Comparison of ENCODE assay signal across 22 cellular contexts in the genomic region with DNA sequence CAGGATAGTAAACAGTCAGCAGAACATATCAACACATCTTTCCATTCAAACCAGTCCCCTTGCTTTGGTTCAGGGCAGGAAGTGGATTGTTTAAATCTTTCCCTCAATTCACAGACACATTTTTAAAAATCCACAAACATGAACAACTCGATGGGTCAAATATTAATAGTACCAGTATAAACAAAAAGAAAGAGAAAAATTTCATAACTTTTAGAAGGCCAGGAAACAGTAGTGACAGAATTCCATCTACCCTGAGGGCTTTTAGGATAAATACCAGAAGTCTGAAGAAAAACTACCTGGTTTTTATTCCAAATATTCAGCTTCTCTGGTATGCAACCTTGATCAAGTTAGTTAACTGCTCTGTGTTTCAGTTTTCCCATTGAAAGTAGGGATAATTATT.
"Had no signal": no experiment of that assay in that cellular context is flagged by ENCODE, and none has a peak within 500 bp of the region (broad histone marks: within the 10 kb centered on the region; RNA-seq: fewer than 3 reads in every experiment).

No MANE protein-coding gene starts in this region.

- H3K4me1 ChIP-seq: gastrocnemius medialis, left ventricle myocardium inferior, spleen, upper lobe of right lung had no signal

- H3K9me3 ChIP-seq: gastrocnemius medialis, left ventricle myocardium inferior, spleen, thoracic aorta, upper lobe of right lung had no signal

- H3K27ac ChIP-seq: gastrocnemius medialis, left ventricle myocardium inferior, spleen, thoracic aorta, upper lobe of right lung had no signal

- DNase-seq: activated CD4-positive, alpha-beta memory T cell treated with anti-CD3 and anti-CD28 coated beads for 36 hours; activated CD4-positive, alpha-beta T cell treated with anti-CD3 and anti-CD28 coated beads for 4 hours; activated CD4-positive, CD25-positive, alpha-beta regulatory T cell; activated effector memory CD4-positive, alpha-beta T cell treated with anti-CD3 and anti-CD28 coated beads, Interleukin-2, amount 50 U/mL, for 16 hours; activated naive CD4-positive, alpha-beta T cell treated with anti-CD3 and anti-CD28 coated beads, Interleukin-2, amount 10 ng/mL, durations not matched to agents 7 days and 5 days; activated naive CD8-positive, alpha-beta T cell treated with anti-CD3 and anti-CD28 coated beads, Interleukin-2, amount 50 U/mL, for 24 hours; activated T-cell treated with anti-CD3 and anti-CD28 coated beads, Interleukin-2, amount 50 U/mL, for 48 hours; anterior cingulate cortex; dermis blood vessel endothelial cell; effector CD8-positive, alpha-beta T cell; gastrocnemius medialis; hippocampal formation; left ventricle myocardium inferior; naive B cell; retina; spleen; stimulated activated CD4-positive, alpha-beta T cell treated with anti-CD3 and anti-CD28 coated beads, Interleukin-4, amount 100 ng/mL, for 1 hour; stimulated activated naive CD4-positive, alpha-beta T cell treated with Interleukin-2 at 50 U/mL for 16 hours; SW 1271; T-helper 17 cell; upper lobe of right lung had no signal

- H3K4me3 ChIP-seq: gastrocnemius medialis, left ventricle myocardium inferior, spleen, thoracic aorta, upper lobe of right lung had no signal

- H3K36me3 ChIP-seq: gastrocnemius medialis, left ventricle myocardium inferior, spleen, thoracic aorta, upper lobe of right lung had no signal

- H3K27me3 ChIP-seq: gastrocnemius medialis, spleen, upper lobe of right lung had no signal

- ATAC-seq: activated naive CD8-positive, alpha-beta T cell treated with anti-CD3 and anti-CD28 coated beads, Interleukin-2, amount 50 U/mL, for 24 hours; gastrocnemius medialis; T-helper 17 cell; upper lobe of right lung had no signal
